In genomic region chr9:33044162-33044673, GRCh38 we compare ENCODE assay signal across 8 cellular contexts. TPM values are rescaled to one million over a fixed set of nuclear protein-coding genes. Genes with fewer than 3 reads are reported as not detected.
DNase-seq lines count a peak whose midpoint lies in the region; ATAC-seq, FAIRE-seq and TF ChIP-seq lines count a peak whose summit lies in the region.

No MANE protein-coding gene starts in this region.

- TF ChIP-seq POLR2A in GM10847 (IDR thresholded peaks at IDR 0.05; ENCODE audit: extremely low read depth, insufficient read length) (peak; percentile 32), GM12878 (IDR thresholded peaks at IDR 0.05; ENCODE audit: low read depth, low read length) (peak; percentile 76)

- RAD21 ChIA-PET in GM12878 (lab: Charles Lee; ENCODE audit: unreplicated experiment) = no interaction called here

- peak overlapping the region; percentile 94 for H3K4me2 ChIP-seq in GM12878 (ENCODE audit: control insufficient read depth, insufficient read depth)

- CTCF ChIA-PET in GM12878 (lab: Yijun Ruan, JAX) = interaction anchor here (0.6 to 3.1 kb wide), 4 partner anchors 17 to 1850 kb away, joined by 3 to 9 read pairs (median 4); no protein-coding TSS in a partner anchor

- H3K27me3 ChIP-seq in GM12878 (replicated peaks in 1 of 2; ENCODE audit: control insufficient read depth in 2 of 2, insufficient read depth in 2 of 2, low read length in 1 of 2) = no peaks in the 10 kb centered on the region
- no peaks in the 10 kb centered on the region for H3K27me3 ChIP-seq in rectal smooth muscle tissue (ENCODE audit: control insufficient read depth, insufficient read depth, low read length)

- intact Hi-C loops in GM12878 (cut with micrococcal nuclease; ENCODE audit: unreplicated experiment) = no loop called here

- SMC1A ChIA-PET in GM12878 (lab: Charles Lee; ENCODE audit: uncharacterized antibody, unreplicated experiment) = interaction anchor here (1.2 to 4.0 kb wide), 4 partner anchors 14 to 182 kb away, joined by 4 to 10 read pairs (median 8); no protein-coding TSS in a partner anchor

- ATAC-seq in HG02623 (IDR thresholded peaks at IDR 0.05; ENCODE audit: unreplicated experiment) (peak; percentile 70), GM12878 (peak; percentile 88)

- POLR2A ChIA-PET in GM12878 (lab: Charles Lee) = interaction anchor here (1.0 to 1.5 kb wide), 4 partner anchors 15 to 43 kb away, joined by 3 to 6 read pairs (median 5); partner anchors contain the start of gene DNAJA1

- H4K20me1 ChIP-seq in GM12878 (ENCODE audit: control insufficient read depth, insufficient read depth) = no peaks in the 10 kb centered on the region

- H3K4me3 ChIP-seq in GM12878 (peak overlapping the region; percentile 31; the same call in 1 of the 2 replicates), rectal smooth muscle tissue (ENCODE audit: low read length) (peak overlapping the region; percentile 77)

- peaks cover 1 to 9% of the 10 kb centered on the region in 2 experiments for H3K36me3 ChIP-seq in GM12878 (ENCODE audit: control insufficient read depth in 2 of 2, insufficient read depth in 2 of 2, low read length in 1 of 2)
- peaks cover 6% of the 10 kb centered on the region for H3K36me3 ChIP-seq in rectal smooth muscle tissue (ENCODE audit: control insufficient read depth, insufficient read depth, low read length)

- TF ChIP-seq CTCF in GM12878 (IDR thresholded peaks at IDR 0.05 in 2 of 3, conservative IDR thresholded peaks at IDR 0.05 in 1 of 3; ENCODE audit: control insufficient read depth in 2 of 3, extremely low read depth in 1 of 3, insufficient read depth in 1 of 3, low read depth in 3 of 3, low read length in 3 of 3) = no peak

- TF ChIP-seq EP300 in GM12878 (IDR thresholded peaks at IDR 0.05; ENCODE audit: borderline replicate concordance in 1 of 2, control insufficient read depth in 1 of 2, low read depth in 2 of 2, low read length in 2 of 2) = no peak

- no TSS peak for BruUV-seq in GM12878 (replicated peaks; lab: Mats Ljungman, UMichigan)

- no peaks in the 10 kb centered on the region for H3K79me2 ChIP-seq in GM12878 (ENCODE audit: control insufficient read depth, insufficient read depth, low read length)

- H3K9ac ChIP-seq in GM12878 (ENCODE audit: control insufficient read depth, insufficient read depth, low read length) = peak overlapping the region; percentile 58
- peak overlapping the region; percentile 67 for H3K9ac ChIP-seq in rectal smooth muscle tissue (ENCODE audit: low read length)

- FAIRE-seq in GM12878 (lab: Jason Lieb, UNC) = no peak

- peak overlapping the region; percentile 50 for H3K27ac ChIP-seq in GM12878 (ENCODE audit: control insufficient read depth, insufficient read depth)
- H3K27ac ChIP-seq in rectal smooth muscle tissue (ENCODE audit: low read depth, low read length) = peak overlapping the region; percentile 93

- TF ChIP-seq RAD21 in GM12878 (IDR thresholded peaks at IDR 0.05; ENCODE audit: insufficient read depth, low read depth, low read length) = no peak

- in situ Hi-C loops in GM12878 (cut with MboI) = no loop called here

- 1% methylated on average over 41 of the region's 41 CpGs for WGBS in GM12878 (ENCODE audit: insufficient coverage, insufficient replicate concordance, low lambda C conversion rate, missing lambda C conversion rate)

- H2AFZ ChIP-seq in GM12878 (ENCODE audit: control insufficient read depth, low read depth, low read length) = peak overlapping the region; percentile 64

- no peaks in the 10 kb centered on the region; the same call in 2 of the 3 replicates for H3K9me3 ChIP-seq in GM12878 (replicated peaks; ENCODE audit: control insufficient read depth, insufficient read depth, low read length)

- peak; percentile 92 for DNase-seq in NCI-H146 (lab: John Stamatoyannopoulos, UW)
- DNase-seq in T-helper 9 cell = peak; percentile 51
- DNase-seq in GM12878 (ENCODE audit: low read depth, low spot score) = no peak
- DNase-seq in hippocampal formation (lab: John Stamatoyannopoulos, UW) = peak; percentile 48 to 68
- DNase-seq in NCI-H1048 (lab: John Stamatoyannopoulos, UW) = no peak

- peaks cover 6% of the 10 kb centered on the region for H3K4me1 ChIP-seq in GM12878 (ENCODE audit: control insufficient read depth, insufficient read depth, low read length)
- H3K4me1 ChIP-seq in rectal smooth muscle tissue (ENCODE audit: control insufficient read depth, insufficient read depth, low read length) = no peaks in the 10 kb centered on the region

TF ChIP-seq in GM12878, 131 proteins besides CTCF, POLR2A, EP300 and RAD21 (continues in another document):
- TF ChIP-seq ATF2 (IDR thresholded peaks at IDR 0.05; ENCODE audit: low read length) (peak; percentile 79), SUZ12 (IDR thresholded peaks at IDR 0.05; ENCODE audit: unreplicated experiment) (no peak), CHD2 (IDR thresholded peaks at IDR 0.05; ENCODE audit: borderline replicate concordance, low read depth, low read length) (0 out of 2 replicates have a peak, but pooled peaks have one; percentile 17)

RNA-seq across cellular contexts. Expression of gene DNAJA1, which starts 19.1 kb away (rescaled TPM):
- 29.0 and 31.2 TPM in 2 replicates for total RNA-seq in GM12878 (2013; cell fraction: nucleolus; rRNA removed)
- 69.7 and 77.9 TPM in 2 replicates for total RNA-seq in GM12878 (2014; rRNA removed)
- total RNA-seq in GM12878 (2014; rRNA removed; fragmentation: Illumina TruSeq; extraction: Trizol) = 135 and 143 TPM in 2 replicates
- total RNA-seq in GM12878 (2021) = 105 and 109 TPM in 2 replicates
- 44.2 TPM for polyA plus RNA-seq in GM12878 (2011; ENCODE audit: low read depth)
- 206 and 243 TPM in 2 replicates for polyA plus RNA-seq in GM12878 (2011; rRNA removed)
- 85.5 and 86.9 TPM in 2 replicates for polyA plus RNA-seq in GM12878 (2011; cell fraction: cytosol; rRNA removed)
- 51.1 and 71.9 TPM in 2 replicates for polyA plus RNA-seq in GM12878 (2011; cell fraction: nucleus; rRNA removed)
- 71.1 and 80.8 TPM in 2 replicates for polyA plus RNA-seq in GM12878 (2012)
- polyA plus RNA-seq in GM12878 (2014; fragmentation: Illumina TruSeq; extraction: Trizol) = 171 and 195 TPM in 2 replicates
- 100 to 1,000 TPM; 115 to 149 TPM for polyA plus RNA-seq in GM12878 (2014; fragmentation: Nextera tagmentation; extraction: Ambion mirVana)
- 98.8 and 114 TPM in 2 replicates for polyA plus RNA-seq in GM12878 (2014; rRNA removed)
- 100 to 1,000 TPM; 160 to 162 TPM for polyA plus RNA-seq in GM12878 (2016; fragmentation: Nextera tagmentation; extraction: Ambion mirVana)
- 91.3 and 178 TPM in 2 replicates for polyA minus RNA-seq in GM12878 (2011; rRNA and poly(A)+ RNA removed)
- 70.4 and 89.4 TPM in 2 replicates for polyA minus RNA-seq in GM12878 (2011; cell fraction: cytosol; rRNA and poly(A)+ RNA removed)
- polyA minus RNA-seq in GM12878 (2011; cell fraction: nucleus; rRNA and poly(A)+ RNA removed) = 21.0 and 40.6 TPM in 2 replicates

RNA-seq across cellular contexts. Expression of gene SMU1, which starts 32.3 kb away (rescaled TPM):
- total RNA-seq in GM12878 (2013; cell fraction: nucleolus; rRNA removed) = 17.9 and 19.4 TPM in 2 replicates
- 22.8 and 26.6 TPM in 2 replicates for total RNA-seq in GM12878 (2014; rRNA removed)
- total RNA-seq in GM12878 (2014; rRNA removed; fragmentation: Illumina TruSeq; extraction: Trizol) = 33.4 and 34.6 TPM in 2 replicates
- total RNA-seq in GM12878 (2021) = 19.7 and 20.4 TPM in 2 replicates
- 11.8 TPM for polyA plus RNA-seq in GM12878 (2011; ENCODE audit: low read depth)
- 21.1 and 27.5 TPM in 2 replicates for polyA plus RNA-seq in GM12878 (2011; rRNA removed)
- polyA plus RNA-seq in GM12878 (2011; cell fraction: cytosol; rRNA removed) = 11.3 and 11.4 TPM in 2 replicates
- 7.2 and 8.2 TPM in 2 replicates for polyA plus RNA-seq in GM12878 (2011; cell fraction: nucleus; rRNA removed)
- polyA plus RNA-seq in GM12878 (2012) = 12.9 and 13.9 TPM in 2 replicates
- polyA plus RNA-seq in GM12878 (2014; fragmentation: Illumina TruSeq; extraction: Trizol) = 22.2 and 26.0 TPM in 2 replicates
- 10 to 100 TPM; 18.5 to 20.7 TPM for polyA plus RNA-seq in GM12878 (2014; fragmentation: Nextera tagmentation; extraction: Ambion mirVana)
- 16.5 and 20.0 TPM in 2 replicates for polyA plus RNA-seq in GM12878 (2014; rRNA removed)
- polyA plus RNA-seq in GM12878 (2016; fragmentation: Nextera tagmentation; extraction: Ambion mirVana) = 10 to 100 TPM; 20.2 to 22.0 TPM
- polyA minus RNA-seq in GM12878 (2011; rRNA and poly(A)+ RNA removed) = 22.7 and 27.6 TPM in 2 replicates
- 9.6 and 10.7 TPM in 2 replicates for polyA minus RNA-seq in GM12878 (2011; cell fraction: cytosol; rRNA and poly(A)+ RNA removed)
- 5.0 and 6.0 TPM in 2 replicates for polyA minus RNA-seq in GM12878 (2011; cell fraction: nucleus; rRNA and poly(A)+ RNA removed)

RNA-seq across cellular contexts. Expression of gene APTX, which starts 42.8 kb away (rescaled TPM):
- 55.9 and 60.3 TPM in 2 replicates for total RNA-seq in GM12878 (2013; cell fraction: nucleolus; rRNA removed)
- 45.1 and 51.6 TPM in 2 replicates for total RNA-seq in GM12878 (2014; rRNA removed)
- total RNA-seq in GM12878 (2014; rRNA removed; fragmentation: Illumina TruSeq; extraction: Trizol) = 50.6 and 54.9 TPM in 2 replicates
- total RNA-seq in GM12878 (2021) = 37.7 and 40.9 TPM in 2 replicates
- polyA plus RNA-seq in GM12878 (2011; ENCODE audit: low read depth) = 28.9 TPM
- polyA plus RNA-seq in GM12878 (2011; rRNA removed) = 56.6 and 70.7 TPM in 2 replicates
- 29.4 and 30.4 TPM in 2 replicates for polyA plus RNA-seq in GM12878 (2011; cell fraction: cytosol; rRNA removed)
- polyA plus RNA-seq in GM12878 (2011; cell fraction: nucleus; rRNA removed) = 44.7 and 46.5 TPM in 2 replicates
- polyA plus RNA-seq in GM12878 (2012) = 31.7 and 32.3 TPM in 2 replicates
- 58.3 and 70.1 TPM in 2 replicates for polyA plus RNA-seq in GM12878 (2014; fragmentation: Illumina TruSeq; extraction: Trizol)
- polyA plus RNA-seq in GM12878 (2014; fragmentation: Nextera tagmentation; extraction: Ambion mirVana) = 10 to 100 TPM; 73.9 to 74.8 TPM
- 44.8 and 54.1 TPM in 2 replicates for polyA plus RNA-seq in GM12878 (2014; rRNA removed)
- polyA plus RNA-seq in GM12878 (2016; fragmentation: Nextera tagmentation; extraction: Ambion mirVana) = 10 to 100 TPM; 81.7 to 87.0 TPM
- 25.1 and 31.6 TPM in 2 replicates for polyA minus RNA-seq in GM12878 (2011; rRNA and poly(A)+ RNA removed)
- polyA minus RNA-seq in GM12878 (2011; cell fraction: cytosol; rRNA and poly(A)+ RNA removed) = 8.0 and 16.6 TPM in 2 replicates
- 20.1 and 32.4 TPM in 2 replicates for polyA minus RNA-seq in GM12878 (2011; cell fraction: nucleus; rRNA and poly(A)+ RNA removed)

Comparison
In these comparisons a context has a peak if more than half of its experiments do, and no peak if none do; other contexts are left out.
1. DNase-seq: peak in NCI-H146 (single experiment), T-helper 9 cell (single experiment) and hippocampal formation (2 of 2); none in GM12878 (single experiment) and NCI-H1048 (single experiment).